Comparison of ENCODE assay signal across 8 cellular contexts in genomic region chr4:687048-687974, GRCh38. TPM values are rescaled to one million over a fixed set of nuclear protein-coding genes. Genes with fewer than 3 reads are reported as not detected.
DNase-seq lines count a peak whose midpoint lies in the region; ATAC-seq and TF ChIP-seq lines count a peak whose summit lies in the region.

No MANE protein-coding gene starts in this region.

- H3K4me1 ChIP-seq in thoracic aorta (ENCODE audit: control insufficient read depth in 1 of 2, low read depth in 2 of 2) (peaks cover 7 to 22% of the 10 kb centered on the region in 2 donors), Karpas-422 (ENCODE audit: low read length) (no peaks in the 10 kb centered on the region)

- TF ChIP-seq CTCF in thoracic aorta (IDR thresholded peaks at IDR 0.05) = no peak

- H2AFZ ChIP-seq in Karpas-422 (ENCODE audit: low read length) = no peak overlapping the region

- H3K4me2 ChIP-seq in Karpas-422 (ENCODE audit: low read depth, low read length, poor library complexity, severe bottlenecking) = no peak overlapping the region

- H3K79me2 ChIP-seq in Karpas-422 (ENCODE audit: low read length) = no peaks in the 10 kb centered on the region

- H3K9me3 ChIP-seq in thoracic aorta = no peaks in the 10 kb centered on the region
- H3K9me3 ChIP-seq in Karpas-422 (ENCODE audit: low read length) = no peaks in the 10 kb centered on the region

- no peaks in the 10 kb centered on the region for H4K20me1 ChIP-seq in Karpas-422 (ENCODE audit: insufficient read depth, low read depth, low read length)

- H3K4me3 ChIP-seq in thoracic aorta = peak overlapping the region; percentile 75
- H3K4me3 ChIP-seq in Karpas-422 (ENCODE audit: low read length) = no peak overlapping the region

- H3K9me2 ChIP-seq in Karpas-422 (replicated peaks; ENCODE audit: insufficient read depth, low read length) = no peaks in the 10 kb centered on the region

- H3K27ac ChIP-seq in thoracic aorta (peak overlapping the region in 1 of 2 donors; percentile 72), Karpas-422 (ENCODE audit: low read length) (no peak overlapping the region)

- DNase-seq in HT1080 (ENCODE audit: low read depth) (peak; percentile 88), astrocyte of the hippocampus (ENCODE audit: low read depth, low spot score) (peak; percentile 77), iris pigment epithelial cell (ENCODE audit: low read depth) (peak; percentile 94), thoracic aorta (ENCODE audit: low spot score) (peak; percentile 70), Karpas-422 (no peak)

- H3K36me3 ChIP-seq in thoracic aorta = no peaks in the 10 kb centered on the region
- no peaks in the 10 kb centered on the region for H3K36me3 ChIP-seq in Karpas-422 (ENCODE audit: insufficient read depth, low read length)

- no peak overlapping the region for H3K9ac ChIP-seq in Karpas-422 (ENCODE audit: low read length)

- H3K27me3 ChIP-seq in thoracic aorta (replicated peaks; ENCODE audit: insufficient read depth) = no peaks in the 10 kb centered on the region
- no peaks in the 10 kb centered on the region for H3K27me3 ChIP-seq in Karpas-422 (ENCODE audit: low read length)

- ATAC-seq in thoracic aorta (ENCODE audit: insufficient number of reproducible peaks, low FRiP score, low read depth) (peak; percentile 17), HG02610 (IDR thresholded peaks at IDR 0.05; ENCODE audit: unreplicated experiment) (no peak), GM18511 (IDR thresholded peaks at IDR 0.05; ENCODE audit: unreplicated experiment) (no peak), GM19328 (IDR thresholded peaks at IDR 0.05; ENCODE audit: unreplicated experiment) (no peak)

RNA-seq across cellular contexts. Expression of gene SLC49A3, which starts 1.6 kb away (rescaled TPM):
- 0.07 TPM in 1 of 2 replicates, not detected in the other for total RNA-seq in HT1080 (2014; rRNA removed; shearing (Covaris generic))
- 0.03 TPM in 1 of 2 replicates, not detected in the other for polyA plus RNA-seq in HT1080 (2015; cell fraction: cytosol; rRNA removed)
- 0.14 TPM in 1 of 2 replicates, not detected in the other for polyA plus RNA-seq in HT1080 (2015; cell fraction: nucleus; rRNA removed)
- 10 to 100 TPM in 1 of 2 donors, 1 to 10 TPM in 1; 9.1 to 26.0 TPM for total RNA-seq in thoracic aorta
- not detected in 2 replicates for total RNA-seq in Karpas-422 (2014; rRNA removed; shearing (Covaris generic); ENCODE audit: low replicate concordance)

RNA-seq across cellular contexts. Expression of gene MYL5, which starts 13.0 kb away (rescaled TPM):
- 4.9 and 8.5 TPM in 2 replicates for total RNA-seq in HT1080 (2014; rRNA removed; shearing (Covaris generic))
- 4.2 and 5.9 TPM in 2 replicates for polyA plus RNA-seq in HT1080 (2015; cell fraction: cytosol; rRNA removed)
- 24.2 and 32.8 TPM in 2 replicates for polyA plus RNA-seq in HT1080 (2015; cell fraction: nucleus; rRNA removed)
- total RNA-seq in thoracic aorta = 1 to 10 TPM; 3.8 to 4.9 TPM
- 50.5 and 72.2 TPM in 2 replicates for total RNA-seq in Karpas-422 (2014; rRNA removed; shearing (Covaris generic); ENCODE audit: low replicate concordance)

RNA-seq across cellular contexts. Expression of gene ATP5ME, which starts 13.2 kb away (rescaled TPM):
- 214 and 483 TPM in 2 replicates for total RNA-seq in HT1080 (2014; rRNA removed; shearing (Covaris generic))
- 141 and 278 TPM in 2 replicates for polyA plus RNA-seq in HT1080 (2015; cell fraction: cytosol; rRNA removed)
- polyA plus RNA-seq in HT1080 (2015; cell fraction: nucleus; rRNA removed) = 36.7 and 142 TPM in 2 replicates
- 10 to 100 TPM; 21.0 to 51.6 TPM for total RNA-seq in thoracic aorta
- 334 and 357 TPM in 2 replicates for total RNA-seq in Karpas-422 (2014; rRNA removed; shearing (Covaris generic); ENCODE audit: low replicate concordance)

RNA-seq across cellular contexts. Expression of gene PCGF3, which starts 18.3 kb away (rescaled TPM):
- 30.9 and 34.9 TPM in 2 replicates for total RNA-seq in HT1080 (2014; rRNA removed; shearing (Covaris generic))
- 28.0 and 31.1 TPM in 2 replicates for polyA plus RNA-seq in HT1080 (2015; cell fraction: cytosol; rRNA removed)
- 56.1 and 63.5 TPM in 2 replicates for polyA plus RNA-seq in HT1080 (2015; cell fraction: nucleus; rRNA removed)
- total RNA-seq in thoracic aorta = 10 to 100 TPM; 50.4 to 83.2 TPM
- 18.0 and 18.7 TPM in 2 replicates for total RNA-seq in Karpas-422 (2014; rRNA removed; shearing (Covaris generic); ENCODE audit: low replicate concordance)
